Comparison of ENCODE assay signal across 9 cellular contexts in the genomic region with DNA sequence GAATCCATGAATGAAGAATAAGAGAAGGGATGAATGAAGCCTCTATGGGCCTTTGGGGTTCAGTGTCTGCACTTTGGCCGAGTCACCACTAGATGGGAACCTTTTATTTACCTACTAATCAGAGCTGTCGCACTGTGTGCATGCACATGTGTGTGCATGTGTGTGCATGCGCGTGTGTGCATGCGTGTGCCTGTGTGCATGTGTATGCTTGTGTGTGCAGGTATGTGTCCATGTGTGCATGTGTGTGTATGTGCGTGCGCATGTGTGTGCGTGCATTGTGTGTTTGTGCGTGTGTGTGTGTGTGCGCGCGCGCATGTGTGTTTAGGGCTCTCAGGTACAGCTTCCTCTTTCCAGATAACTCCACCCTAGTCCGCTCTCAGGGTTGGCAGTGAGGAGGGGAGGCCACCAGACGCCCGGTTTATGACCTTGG. TPM values are rescaled to one million over a fixed set of nuclear protein-coding genes. Genes with fewer than 3 reads are reported as not detected.
DNase-seq lines count a peak whose midpoint lies in the region; ATAC-seq and TF ChIP-seq lines count a peak whose summit lies in the region.
"Had no signal": no experiment of that assay in that cellular context is flagged by ENCODE, and none has a peak within 500 bp of the region (broad histone marks: within the 10 kb centered on the region; RNA-seq: fewer than 3 reads in every experiment).

No MANE protein-coding gene starts in this region.

- TF ChIP-seq CTCF in OCI-LY7 (conservative IDR thresholded peaks at IDR 0.05; ENCODE audit: low read length) (peak; percentile 85), epithelial cell of proximal tubule (conservative IDR thresholded peaks at IDR 0.05; ENCODE audit: low read depth, low read length) (peak; percentile 51), body of pancreas (IDR thresholded peaks at IDR 0.05) (peak in 1 of 7 experiments; percentile 12), stomach (IDR thresholded peaks at IDR 0.05) (no peak)

- peaks cover 15% of the 10 kb centered on the region for H3K9me3 Mint-ChIP-seq in activated naive CD8-positive, alpha-beta T cell treated with anti-CD3 and anti-CD28 coated beads, Interleukin-2, amount 50 U/mL, for 24 hours
- H3K9me3 Mint-ChIP-seq in activated naive CD8-positive, alpha-beta T cell treated with anti-CD3 and anti-CD28 coated beads for 36 hours = peaks cover 25% of the 10 kb centered on the region

- no peak overlapping the region for H3K4me3 Mint-ChIP-seq in activated naive CD8-positive, alpha-beta T cell treated with anti-CD3 and anti-CD28 coated beads, Interleukin-2, amount 50 U/mL, for 24 hours
- H3K4me3 Mint-ChIP-seq in activated naive CD8-positive, alpha-beta T cell treated with anti-CD3 and anti-CD28 coated beads for 36 hours = no peak overlapping the region

- no peak overlapping the region for H3K27ac ChIP-seq in OCI-LY7 (ENCODE audit: low read depth, low read length, poor library complexity, severe bottlenecking)
- H3K27ac ChIP-seq in body of pancreas = no peak overlapping the region
- peak overlapping the region in 1 of 5 donors; percentile 22 for H3K27ac ChIP-seq in stomach

- H3K9me2 ChIP-seq in OCI-LY7 (ENCODE audit: insufficient read depth, low read length) = no peaks in the 10 kb centered on the region

- TF ChIP-seq POLR2A in body of pancreas (IDR thresholded peaks at IDR 0.05) (no peak), stomach (IDR thresholded peaks at IDR 0.05) (no peak)

- POLR2A ChIA-PET in OCI-LY7 (lab: Charles Lee) = interaction anchor here (1.0 kb wide), 1 partner anchor 15 kb away, joined by 3 read pairs; no protein-coding TSS in a partner anchor

- WGBS in body of pancreas, 2 donors = 70 to 81% methylated on average over 16 of the region's 16 CpGs
- 77 to 89% (median 86%) methylated on average over 16 of the region's 16 CpGs for WGBS in stomach, 5 donors

- ATAC-seq in activated naive CD8-positive, alpha-beta T cell treated with anti-CD3 and anti-CD28 coated beads, Interleukin-2, amount 50 U/mL, for 24 hours = peak; percentile 30
- ATAC-seq in body of pancreas (no peak), GM19452 (IDR thresholded peaks at IDR 0.05; ENCODE audit: unreplicated experiment) (no peak)

- CTCF ChIA-PET in OCI-LY7 (lab: Charles Lee; ENCODE audit: unreplicated experiment) = interaction anchor here (0.5 to 1.1 kb wide), 2 partner anchors 47 to 324 kb away, joined by 3 to 4 read pairs; no protein-coding TSS in a partner anchor

- no peak overlapping the region for H3K27ac Mint-ChIP-seq in activated naive CD8-positive, alpha-beta T cell treated with anti-CD3 and anti-CD28 coated beads, Interleukin-2, amount 50 U/mL, for 24 hours
- H3K27ac Mint-ChIP-seq in activated naive CD8-positive, alpha-beta T cell treated with anti-CD3 and anti-CD28 coated beads for 36 hours = no peak overlapping the region

- no peaks in the 10 kb centered on the region for H4K20me1 ChIP-seq in OCI-LY7 (ENCODE audit: insufficient read depth, low read length)

- H3K79me2 ChIP-seq in OCI-LY7 (ENCODE audit: insufficient read depth, low read depth, low read length) = no peaks in the 10 kb centered on the region

- no peak for TF ChIP-seq EP300 in stomach (IDR thresholded peaks at IDR 0.05)

- peaks cover 40% of the 10 kb centered on the region for H3K4me1 ChIP-seq in OCI-LY7 (ENCODE audit: insufficient read depth, low read length, poor library complexity, severe bottlenecking)
- no peaks in the 10 kb centered on the region for H3K4me1 ChIP-seq in body of pancreas
- H3K4me1 ChIP-seq in stomach = peaks cover 0 to 9% (median 0%) of the 10 kb centered on the region in 4 donors

- no peak for DNase-seq in activated naive CD8-positive, alpha-beta T cell treated with anti-CD3 and anti-CD28 coated beads, Interleukin-2, amount 50 U/mL, for 24 hours
- DNase-seq in activated naive CD8-positive, alpha-beta T cell treated with anti-CD3 and anti-CD28 coated beads for 36 hours = no peak
- DNase-seq in OCI-LY7 (ENCODE audit: low spot score) (peak; percentile 66), epithelial cell of proximal tubule (ENCODE audit: low read depth) (no peak), superior temporal gyrus (ENCODE audit: extremely low spot score) (peak; percentile 26), body of pancreas (no peak), stomach (no peak)

- intact Hi-C loops in OCI-LY7 (cut with micrococcal nuclease; ENCODE audit: unreplicated experiment) (loop anchor here (1.0 kb wide), 1 partner anchor 30 kb away; no protein-coding TSS in a partner anchor), body of pancreas (cut with DNase I) (no loop called here), stomach (cut with DNase I; ENCODE audit: low total_unique reads) (no loop called here)

- H3K27me3 ChIP-seq in body of pancreas (no peaks in the 10 kb centered on the region), stomach (peaks cover 0 to 27% (median 0%) of the 10 kb centered on the region in 3 donors)

- no TSS peak for BruUV-seq in OCI-LY7 (replicated peaks; lab: Mats Ljungman, UMichigan)

- H2AFZ ChIP-seq in OCI-LY7 (ENCODE audit: low read length) = no peak overlapping the region

- peaks cover 3% of the 10 kb centered on the region for H3K27me3 Mint-ChIP-seq in activated naive CD8-positive, alpha-beta T cell treated with anti-CD3 and anti-CD28 coated beads, Interleukin-2, amount 50 U/mL, for 24 hours
- peaks cover 13% of the 10 kb centered on the region for H3K27me3 Mint-ChIP-seq in activated naive CD8-positive, alpha-beta T cell treated with anti-CD3 and anti-CD28 coated beads for 36 hours

- H3K4me1 Mint-ChIP-seq in activated naive CD8-positive, alpha-beta T cell treated with anti-CD3 and anti-CD28 coated beads, Interleukin-2, amount 50 U/mL, for 24 hours = peaks cover 3% of the 10 kb centered on the region
- H3K4me1 Mint-ChIP-seq in activated naive CD8-positive, alpha-beta T cell treated with anti-CD3 and anti-CD28 coated beads for 36 hours = no peaks in the 10 kb centered on the region

- H3K4me3 ChIP-seq in OCI-LY7 (ENCODE audit: low read depth, low read length, poor library complexity, severe bottlenecking) (no peak overlapping the region), epithelial cell of proximal tubule (ENCODE audit: low read depth, low read length) (no peak overlapping the region), body of pancreas (no peak overlapping the region), stomach (no peak overlapping the region)

- H3K36me3 ChIP-seq in OCI-LY7 (ENCODE audit: insufficient read depth, low read length) (no peaks in the 10 kb centered on the region), body of pancreas (replicated peaks in 1 of 2; ENCODE audit: insufficient read depth in 1 of 2, low read depth in 2 of 2) (no peaks in the 10 kb centered on the region), stomach (no peaks in the 10 kb centered on the region)

- H3K4me2 ChIP-seq in OCI-LY7 (ENCODE audit: low read length) = no peak overlapping the region

- peaks cover 12% of the 10 kb centered on the region for H3K36me3 Mint-ChIP-seq in activated naive CD8-positive, alpha-beta T cell treated with anti-CD3 and anti-CD28 coated beads, Interleukin-2, amount 50 U/mL, for 24 hours (ENCODE audit: low read depth)
- H3K36me3 Mint-ChIP-seq in activated naive CD8-positive, alpha-beta T cell treated with anti-CD3 and anti-CD28 coated beads for 36 hours = peaks cover 11% of the 10 kb centered on the region

- peaks cover 5% of the 10 kb centered on the region; the same call in 1 of the 2 replicates for H3K9me3 ChIP-seq in OCI-LY7 (ENCODE audit: low read length)
- H3K9me3 ChIP-seq in body of pancreas = peaks cover 0 to 29% (median 0%) of the 10 kb centered on the region in 3 donors
- H3K9me3 ChIP-seq in stomach = peaks cover 4 to 43% (median 26%) of the 10 kb centered on the region in 4 donors

RNA-seq across cellular contexts. Expression of a gene that starts 20.4 kb away (rescaled TPM):
- total RNA-seq in activated naive CD8-positive, alpha-beta T cell treated with anti-CD3 and anti-CD28 coated beads for 36 hours = 1 to 10 TPM; 1.1 to 1.2 TPM
- 0.28 and 0.50 TPM in 2 replicates for total RNA-seq in OCI-LY7 (2014; rRNA removed; shearing (Covaris generic))
- 0.35 and 0.42 TPM in 2 replicates for total RNA-seq in OCI-LY7 (2022)
- 0.14 and 0.23 TPM in 2 replicates for total RNA-seq in epithelial cell of proximal tubule
- 1 to 10 TPM in 1 of 2 donors, under 1 TPM in 1; under 0.01 to 1.0 TPM for total RNA-seq in body of pancreas
- total RNA-seq in stomach = 1 to 10 TPM; 1.2 to 8.0 (median 3.8) TPM
- 1 to 10 TPM in 2 of 3 donors, under 1 TPM in 1; 0.31 to 1.8 (median 1.5) TPM for polyA plus RNA-seq in stomach

RNA-seq across cellular contexts. Expression of a gene that starts 20.8 kb away (rescaled TPM):
- not detected for total RNA-seq in activated naive CD8-positive, alpha-beta T cell treated with anti-CD3 and anti-CD28 coated beads for 36 hours
- 0.44 TPM in 1 of 2 replicates, not detected in the other for total RNA-seq in OCI-LY7 (2014; rRNA removed; shearing (Covaris generic))
- total RNA-seq in OCI-LY7 (2022) (0.57 and 0.83 TPM in 2 replicates), epithelial cell of proximal tubule (not detected in 2 replicates), body of pancreas (not detected), stomach (1 to 10 TPM in 1 of 5 donors, under 1 TPM in 1, not detected in 3; 0.73 to 1.3 TPM)
- polyA plus RNA-seq in stomach = under 1 TPM in 1 of 3 donors, not detected in 2; 0.43 TPM
- total RNA-seq: Daoy had no signal

RNA-seq across cellular contexts. Expression of a gene that starts 26.4 kb away (rescaled TPM):
- not detected for total RNA-seq in activated naive CD8-positive, alpha-beta T cell treated with anti-CD3 and anti-CD28 coated beads for 36 hours
- not detected in 2 replicates for total RNA-seq in OCI-LY7 (2014; rRNA removed; shearing (Covaris generic))
- total RNA-seq in OCI-LY7 (2022) (not detected in 2 replicates), epithelial cell of proximal tubule (3.8 and 4.2 TPM in 2 replicates), body of pancreas (not detected), stomach (1 to 10 TPM in 1 of 5 donors, under 1 TPM in 1, not detected in 3; 0.18 to 6.4 TPM)
- not detected for polyA plus RNA-seq in stomach
- total RNA-seq: Daoy had no signal

RNA-seq across cellular contexts. Expression of a gene that starts 46.2 kb away (rescaled TPM):
- total RNA-seq in activated naive CD8-positive, alpha-beta T cell treated with anti-CD3 and anti-CD28 coated beads for 36 hours = not detected
- total RNA-seq in OCI-LY7 (2014; rRNA removed; shearing (Covaris generic)) = not detected in 2 replicates
- total RNA-seq in OCI-LY7 (2022) (not detected in 2 replicates), epithelial cell of proximal tubule (not detected in 2 replicates), body of pancreas (not detected), stomach (not detected)
- polyA plus RNA-seq in stomach = under 1 TPM in 1 of 3 donors, not detected in 2; 0.23 TPM
- total RNA-seq: Daoy had no signal

Comparison
In these comparisons a context has a peak if more than half of its experiments do, and no peak if none do; other contexts are left out.
1. DNase-seq: peak in OCI-LY7 (single experiment) and superior temporal gyrus (single experiment); none in activated naive CD8-positive, alpha-beta T cell treated with anti-CD3 and anti-CD28 coated beads, Interleukin-2, amount 50 U/mL, for 24 hours (single experiment), activated naive CD8-positive, alpha-beta T cell treated with anti-CD3 and anti-CD28 coated beads for 36 hours (single experiment), epithelial cell of proximal tubule (single experiment), body of pancreas (0 of 4) and stomach (single experiment).
2. CTCF ChIP-seq: peak in OCI-LY7 (single experiment) and epithelial cell of proximal tubule (single experiment); none in stomach (0 of 7).